ENCODE assay signal across 8 cellular contexts in genomic region chr3:49028673-49029562, GRCh38. TPM values are rescaled to one million over a fixed set of nuclear protein-coding genes. Genes with fewer than 3 reads are reported as not detected.
DNase-seq lines count a peak whose midpoint lies in the region; ATAC-seq, FAIRE-seq and TF ChIP-seq lines count a peak whose summit lies in the region.

IMPDH2 (minus strand) TSS chr3:49029398; CDS start chr3:49029350, 48 bp downstream.

- no peaks in the 10 kb centered on the region for H3K9me1 ChIP-seq in endothelial cell of umbilical vein (replicated peaks; ENCODE audit: control insufficient read depth, extremely low read depth, insufficient read depth, low read length)

- H3K27me3 ChIP-seq in HUES6 (ENCODE audit: control insufficient read depth, insufficient read depth, low read length) (no peaks in the 10 kb centered on the region), OCI-LY1 (ENCODE audit: insufficient read depth, low read length) (no peaks in the 10 kb centered on the region), endothelial cell of umbilical vein (ENCODE audit: control insufficient read depth in 2 of 2, insufficient read depth in 2 of 2, low read length in 2 of 2) (no peaks in the 10 kb centered on the region)

- peak; percentile 80 for DNase-seq in Caki2 (ENCODE audit: low read depth)
- DNase-seq in activated CD8-positive, alpha-beta memory T cell treated with anti-CD3 and anti-CD28 coated beads, Interleukin-2, amount 50 U/mL, for 4 hours, result peak; percentile 94
- DNase-seq in endothelial cell of umbilical vein (ENCODE audit: low read depth, low spot score), result peak; percentile 97
- peak; percentile 96 for DNase-seq in middle frontal gyrus (ENCODE audit: extremely low spot score, low spot score)
- DNase-seq in stimulated activated CD8-positive, alpha-beta memory T cell treated with anti-CD3 and anti-CD28 coated beads, Interleukin-2, amount 100 ng/mL, for 1 hour (ENCODE audit: low read depth in 2 of 2), result peak; percentile 86 to 87

- H3K79me2 ChIP-seq in OCI-LY1 (ENCODE audit: insufficient read depth, low read length) (no peaks in the 10 kb centered on the region), endothelial cell of umbilical vein (ENCODE audit: control insufficient read depth, insufficient read depth, low read length) (peaks cover 31% of the 10 kb centered on the region)

- in situ Hi-C loops in Caki2 (cut with HindIII; ENCODE audit: low pct_unique_long_range_greater_than_20kb, low sequenced_read_pairs), result no loop called here

- ATAC-seq in GM21390 (IDR thresholded peaks at IDR 0.05; ENCODE audit: unreplicated experiment), result peak; percentile 90

- H3K27ac ChIP-seq in HUES6 (ENCODE audit: low read depth, low read length) (peak within 1 kb of the TSS; percentile 74; the same call in 1 of the 2 replicates), OCI-LY1 (ENCODE audit: low read depth, low read length, poor library complexity, severe bottlenecking) (peak within 1 kb of the TSS; percentile 54), endothelial cell of umbilical vein (ENCODE audit: insufficient read depth, low read depth, low read length) (peak within 1 kb of the TSS; percentile 30)

- H3K9ac ChIP-seq in HUES6 (ENCODE audit: low read length) (peak within 1 kb of the TSS; percentile 86), OCI-LY1 (ENCODE audit: low read length) (peak within 1 kb of the TSS; percentile 85), endothelial cell of umbilical vein (replicated peaks; ENCODE audit: extremely low read depth, insufficient read depth, low read length) (peak within 1 kb of the TSS; percentile 68)

- dilution Hi-C loops in endothelial cell of umbilical vein (cut with MboI; ENCODE audit: extremely low pct_ligation_motif_present, low sequenced_read_pairs), result no loop called here

- 0 out of 2 replicates have a peak, but pooled peaks cover 2% of the 10 kb centered on the region for H3F3A ChIP-seq in OCI-LY1 (ENCODE audit: insufficient read depth, low read length)

- H4K20me1 ChIP-seq in OCI-LY1 (ENCODE audit: insufficient read depth, low read length), result no peaks in the 10 kb centered on the region
- no peaks in the 10 kb centered on the region for H4K20me1 ChIP-seq in endothelial cell of umbilical vein (replicated peaks; ENCODE audit: control insufficient read depth, extremely low read depth, insufficient read depth, low read length)

- peak; percentile 90 for FAIRE-seq in endothelial cell of umbilical vein (lab: Jason Lieb, UNC)

- H3K4me2 ChIP-seq in OCI-LY1 (ENCODE audit: low read length) (peak within 1 kb of the TSS; percentile 99), endothelial cell of umbilical vein (ENCODE audit: insufficient read depth, low read length) (peak within 1 kb of the TSS; percentile 56)

- H3K36me3 ChIP-seq in HUES6 (ENCODE audit: control insufficient read depth, insufficient read depth, low read length), result peaks cover 78% of the 10 kb centered on the region
- peaks cover 88% of the 10 kb centered on the region for H3K36me3 ChIP-seq in OCI-LY1 (ENCODE audit: insufficient read depth, low read length)
- H3K36me3 ChIP-seq in endothelial cell of umbilical vein (ENCODE audit: control insufficient read depth in 2 of 2, extremely low read depth in 1 of 2, insufficient read depth in 2 of 2, low read length in 2 of 2), result peaks cover 24 to 50% of the 10 kb centered on the region in 2 experiments

- CTCF ChIA-PET in endothelial cell of umbilical vein (lab: Charles Lee), result interaction anchor here (0.6 to 2.3 kb wide), 5 partner anchors 9 to 65 kb away, joined by 3 to 19 read pairs (median 5); partner anchors contain the start of genes P4HTM, QRICH1 and WDR6

- H3K9me2 ChIP-seq in OCI-LY1 (ENCODE audit: low read depth, low read length), result no peaks in the 10 kb centered on the region

- peak; percentile 99 for TF ChIP-seq POLR2A in endothelial cell of umbilical vein (IDR thresholded peaks at IDR 0.05; ENCODE audit: low read depth, low read length)

- H2AFZ ChIP-seq in OCI-LY1 (ENCODE audit: low read length) (no peak within 1 kb of the TSS), endothelial cell of umbilical vein (ENCODE audit: low read depth, low read length) (no peak within 1 kb of the TSS)

- TF ChIP-seq CTCF in OCI-LY1 (IDR thresholded peaks at IDR 0.05; ENCODE audit: low read length) (peak; percentile 23; the same call in 1 of the 2 replicates), endothelial cell of umbilical vein (IDR thresholded peaks at IDR 0.05; ENCODE audit: extremely low read depth in 1 of 2, insufficient read depth in 1 of 2, low read depth in 1 of 2, low read length in 2 of 2) (peak in 1 of 2 donors; percentile 3)

- H3K9me3 ChIP-seq in HUES6 (ENCODE audit: control insufficient read depth, insufficient read depth, low read depth, low read length), result no peaks in the 10 kb centered on the region
- H3K9me3 ChIP-seq in OCI-LY1 (ENCODE audit: low read length), result no peaks in the 10 kb centered on the region
- no peaks in the 10 kb centered on the region for H3K9me3 ChIP-seq in endothelial cell of umbilical vein (replicated peaks; ENCODE audit: control insufficient read depth, insufficient read depth, low read length)

- peaks cover 7% of the 10 kb centered on the region for H3K4me1 ChIP-seq in HUES6 (ENCODE audit: control insufficient read depth, insufficient read depth, low read length)
- peaks cover 43% of the 10 kb centered on the region for H3K4me1 ChIP-seq in OCI-LY1 (ENCODE audit: insufficient read depth, low read length, severe bottlenecking)
- peaks cover 11% of the 10 kb centered on the region for H3K4me1 ChIP-seq in endothelial cell of umbilical vein (ENCODE audit: control insufficient read depth, extremely low read depth, insufficient read depth, low read length)

- POLR2A ChIA-PET in endothelial cell of umbilical vein (lab: Charles Lee), result interaction anchor here (0.6 to 1.3 kb wide), 10 partner anchors 9 to 734 kb away, joined by 3 to 17 read pairs (median 4); partner anchors contain the start of genes ARIH2, QRICH1 and WDR6

- intact Hi-C loops in endothelial cell of umbilical vein (cut with micrococcal nuclease), result loop anchor here (1.0 kb wide), 2 partner anchors 22 to 65 kb away; partner anchors contain the start of genes QRICH1 and WDR6

- H3K4me3 ChIP-seq in HUES6 (ENCODE audit: low read depth, low read length), result peak within 1 kb of the TSS; percentile 73
- H3K4me3 ChIP-seq in OCI-LY1 (ENCODE audit: low read depth, low read length, poor library complexity, severe bottlenecking), result peak within 1 kb of the TSS; percentile 84
- H3K4me3 ChIP-seq in endothelial cell of umbilical vein (replicated peaks in 1 of 3; ENCODE audit: insufficient read depth in 1 of 3, low read depth in 1 of 3, low read length in 3 of 3), result peak within 1 kb of the TSS; percentile 7 to 66 (median 44)

- TSS peak; percentile 53 for BruUV-seq in endothelial cell of umbilical vein (replicated peaks; lab: Mats Ljungman, UMichigan)

TF ChIP-seq in endothelial cell of umbilical vein, 7 proteins besides CTCF, POLR2A, EP300 and RAD21:
- TF ChIP-seq JUN (IDR thresholded peaks at IDR 0.05; ENCODE audit: borderline replicate concordance, insufficient read depth, insufficient read length, low read depth), result no peak
- TF ChIP-seq GATA2 (IDR thresholded peaks at IDR 0.05; ENCODE audit: insufficient read depth, insufficient read length, low read depth, low read length), result no peak
- TF ChIP-seq POLR2AphosphoS5 (IDR thresholded peaks at IDR 0.05; ENCODE audit: insufficient read depth, low read depth, low read length), result peak; percentile 100
- no peak for TF ChIP-seq EZH2 (IDR thresholded peaks at IDR 0.05; ENCODE audit: borderline replicate concordance, low read depth, low read length, severe bottlenecking)
- TF ChIP-seq MAX (IDR thresholded peaks at IDR 0.05; ENCODE audit: insufficient read depth, insufficient read length), result peak; percentile 60
- TF ChIP-seq FOS (IDR thresholded peaks at IDR 0.05; ENCODE audit: borderline replicate concordance, insufficient read depth, low read length), result no peak
- peak; percentile 83 for TF ChIP-seq MYC (IDR thresholded peaks at IDR 0.05; ENCODE audit: low read depth, low read length)

RNA-seq across cellular contexts. Expression of gene IMPDH2, which starts in this region (rescaled TPM):
- 222 and 291 TPM in 2 replicates for total RNA-seq in Caki2 (2014; rRNA removed; shearing (Covaris generic); ENCODE audit: low replicate concordance)
- total RNA-seq in endothelial cell of umbilical vein, result 189 and 195 TPM in 2 replicates
- polyA plus RNA-seq in endothelial cell of umbilical vein, result 134 and 167 TPM in 2 replicates
- polyA plus RNA-seq in endothelial cell of umbilical vein (2011; cell fraction: cytosol; rRNA removed), result 202 and 221 TPM in 2 replicates
- 255 and 269 TPM in 2 replicates for polyA plus RNA-seq in endothelial cell of umbilical vein (2011; cell fraction: nucleus; rRNA removed)
- 194 and 239 TPM in 2 replicates for polyA plus RNA-seq in endothelial cell of umbilical vein (2012)
- polyA minus RNA-seq in endothelial cell of umbilical vein, result 350 and 383 TPM in 2 replicates
- 325 TPM for polyA minus RNA-seq in endothelial cell of umbilical vein (2011; cell fraction: cytosol; rRNA and poly(A)+ RNA removed)
- 82.4 and 114 TPM in 2 replicates for polyA minus RNA-seq in endothelial cell of umbilical vein (2011; cell fraction: nucleus; rRNA and poly(A)+ RNA removed)

Comparison
In these comparisons a context has a peak if more than half of its experiments do, and no peak if none do; other contexts are left out.
1. Peak in every context shown above with its lines: DNase-seq, ATAC-seq, H3K4me3 ChIP-seq and H3K27ac ChIP-seq.